In genomic region chr20:50892394-50892793, GRCh38 we compare ENCODE assay signal across 1 cellular context.
A peak's percentile ranks its signal among the peaks of the same experiment; 100 is the strongest.
TF ChIP-seq lines count a peak whose summit lies in the region.

No MANE protein-coding gene starts in this region.

TF ChIP-seq in GM12878, 131 proteins besides CTCF, POLR2A, EP300 and RAD21:
- TF ChIP-seq ATF2 (IDR thresholded peaks at IDR 0.05; ENCODE audit: low read length) (peak; percentile 9; the same call in 1 of the 2 replicates), POLR2AphosphoS2 (IDR thresholded peaks at IDR 0.05; ENCODE audit: low read depth, low read length) (no peak; the same call in 1 of the 2 replicates), ZBTB40 (IDR thresholded peaks at IDR 0.05; ENCODE audit: borderline replicate concordance) (no peak), EGR1 (IDR thresholded peaks at IDR 0.05; ENCODE audit: borderline replicate concordance in 1 of 2, low read depth in 2 of 2, low read length in 2 of 2) (0 out of 3 replicates have a peak, but pooled peaks of 1 of the 2 experiments have one; percentile 7), NFXL1 (IDR thresholded peaks at IDR 0.05; ENCODE audit: borderline replicate concordance) (no peak), NKRF (conservative IDR thresholded peaks at IDR 0.05) (no peak), SMARCA5 (IDR thresholded peaks at IDR 0.05) (no peak), CHD4 (IDR thresholded peaks at IDR 0.05) (no peak), SREBF1 (IDR thresholded peaks at IDR 0.05; ENCODE audit: low read length) (no peak), E2F4 (IDR thresholded peaks at IDR 0.05; ENCODE audit: low read depth, low read length) (no peak), YY1 (IDR thresholded peaks at IDR 0.05; ENCODE audit: low read depth, low read length) (peak; percentile 58; the same call in 1 of the 2 replicates), FOXM1 (IDR thresholded peaks at IDR 0.05; ENCODE audit: low read depth, low read length) (no peak), MTA3 (IDR thresholded peaks at IDR 0.05; ENCODE audit: borderline replicate concordance, low read length) (no peak), HDAC2 (IDR thresholded peaks at IDR 0.05) (no peak), RELA (IDR thresholded peaks at IDR 0.05; ENCODE audit: borderline replicate concordance, partially characterized antibody) (peak; percentile 41), EED (IDR thresholded peaks at IDR 0.05; ENCODE audit: low read depth) (0 out of 2 replicates have a peak, but pooled peaks have one; percentile 49)
